In the genomic region with DNA sequence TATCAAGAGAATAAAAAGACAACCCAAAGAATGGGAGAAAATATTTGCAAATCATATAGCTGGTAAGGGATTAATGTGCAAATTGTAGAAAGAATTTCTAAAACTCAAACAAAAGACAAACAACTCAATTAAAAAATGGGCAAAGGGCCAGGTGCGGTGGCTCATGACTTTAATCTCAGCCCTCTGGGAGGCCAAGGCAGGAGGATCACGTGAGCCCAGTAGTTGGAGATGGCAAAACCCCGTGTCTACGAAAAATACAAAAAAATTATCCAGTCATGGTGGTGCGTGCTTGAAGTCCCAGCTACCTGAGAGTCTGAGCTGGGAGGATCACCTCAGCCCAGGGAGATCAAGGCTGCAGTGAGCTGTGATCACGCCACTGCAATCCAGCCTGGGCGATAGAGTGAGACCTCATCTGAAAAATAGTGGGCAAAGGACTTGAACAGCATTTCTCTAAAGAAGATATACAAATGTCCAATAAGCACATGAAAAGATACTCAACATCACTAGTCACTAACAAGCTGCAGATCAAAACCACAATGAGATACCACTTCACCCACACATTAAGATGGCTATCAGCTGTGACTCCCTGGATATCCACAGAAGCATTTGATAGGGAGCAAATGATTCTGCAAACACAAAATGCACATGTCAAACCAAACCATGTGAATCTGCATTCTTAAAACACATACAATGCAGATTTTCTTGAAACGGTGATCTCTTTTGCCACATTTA, we compare ENCODE assay signal across 1 cellular context.
TF ChIP-seq lines count a peak whose summit lies in the region.

No MANE protein-coding gene starts in this region.

TF ChIP-seq in K562, 482 proteins besides CTCF, POLR2A, EP300 and RAD21 (continued from another document and continues in another):
- no peak for TF ChIP-seq CBX3 (IDR thresholded peaks at IDR 0.05; ENCODE audit: borderline replicate concordance in 1 of 2, low read length in 2 of 2)
- TF ChIP-seq SP2 (IDR thresholded peaks at IDR 0.05; ENCODE audit: extremely low read depth, low read depth, low read length, poor library complexity, severe bottlenecking), result no peak
- no peak for TF ChIP-seq POLR2B (IDR thresholded peaks at IDR 0.05; ENCODE audit: low read depth, partially characterized antibody)
- no peak for TF ChIP-seq ZFP30 (CRISPR knock-in tag; IDR thresholded peaks at IDR 0.05; ENCODE audit: borderline replicate concordance)
- no peak for TF ChIP-seq STAT5A (IDR thresholded peaks at IDR 0.05; ENCODE audit: borderline replicate concordance, low read length)
- TF ChIP-seq ARNT (IDR thresholded peaks at IDR 0.05), result no peak
- no peak for TF ChIP-seq IRF9 (tag; IDR thresholded peaks at IDR 0.05)
- no peak for TF ChIP-seq E2F1 (CRISPR knock-in tag; IDR thresholded peaks at IDR 0.05)
- no peak for TF ChIP-seq E2F4 (CRISPR knock-in tag; IDR thresholded peaks at IDR 0.05; ENCODE audit: low read depth)
- peak; percentile 14; the same call in 1 of the 2 replicates for TF ChIP-seq C11orf30 (IDR thresholded peaks at IDR 0.05; ENCODE audit: low read depth)
- TF ChIP-seq, protein P1, sequence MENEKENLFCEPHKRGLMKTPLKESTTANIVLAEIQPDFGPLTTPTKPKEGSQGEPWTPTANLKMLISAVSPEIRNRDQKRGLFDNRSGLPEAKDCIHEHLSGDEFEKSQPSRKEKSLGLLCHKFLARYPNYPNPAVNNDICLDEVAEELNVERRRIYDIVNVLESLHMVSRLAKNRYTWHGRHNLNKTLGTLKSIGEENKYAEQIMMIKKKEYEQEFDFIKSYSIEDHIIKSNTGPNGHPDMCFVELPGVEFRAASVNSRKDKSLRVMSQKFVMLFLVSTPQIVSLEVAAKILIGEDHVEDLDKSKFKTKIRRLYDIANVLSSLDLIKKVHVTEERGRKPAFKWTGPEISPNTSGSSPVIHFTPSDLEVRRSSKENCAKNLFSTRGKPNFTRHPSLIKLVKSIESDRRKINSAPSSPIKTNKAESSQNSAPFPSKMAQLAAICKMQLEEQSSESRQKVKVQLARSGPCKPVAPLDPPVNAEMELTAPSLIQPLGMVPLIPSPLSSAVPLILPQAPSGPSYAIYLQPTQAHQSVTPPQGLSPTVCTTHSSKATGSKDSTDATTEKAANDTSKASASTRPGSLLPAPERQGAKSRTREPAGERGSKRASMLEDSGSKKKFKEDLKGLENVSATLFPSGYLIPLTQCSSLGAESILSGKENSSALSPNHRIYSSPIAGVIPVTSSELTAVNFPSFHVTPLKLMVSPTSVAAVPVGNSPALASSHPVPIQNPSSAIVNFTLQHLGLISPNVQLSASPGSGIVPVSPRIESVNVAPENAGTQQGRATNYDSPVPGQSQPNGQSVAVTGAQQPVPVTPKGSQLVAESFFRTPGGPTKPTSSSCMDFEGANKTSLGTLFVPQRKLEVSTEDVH (IDR thresholded peaks at IDR 0.05; ENCODE audit: low read depth, partially characterized antibody), result no peak
- TF ChIP-seq JUND (IDR thresholded peaks at IDR 0.05; ENCODE audit: borderline replicate concordance, low read depth, low read length), result no peak
- TF ChIP-seq JUND (tag; IDR thresholded peaks at IDR 0.05; ENCODE audit: borderline replicate concordance, low read depth, low read length), result no peak
- TF ChIP-seq FIP1L1 (IDR thresholded peaks at IDR 0.05; ENCODE audit: low read depth, low read length, poor library complexity, severe bottlenecking), result no peak
- TF ChIP-seq CEBPB (tag; IDR thresholded peaks at IDR 0.05), result no peak
- no peak for TF ChIP-seq ZKSCAN3 (CRISPR knock-in tag; IDR thresholded peaks at IDR 0.05)
- no peak for TF ChIP-seq CHAMP1 (IDR thresholded peaks at IDR 0.05)
- no peak for TF ChIP-seq PHTF2 (CRISPR knock-in tag; IDR thresholded peaks at IDR 0.05)
- TF ChIP-seq, protein P2, sequence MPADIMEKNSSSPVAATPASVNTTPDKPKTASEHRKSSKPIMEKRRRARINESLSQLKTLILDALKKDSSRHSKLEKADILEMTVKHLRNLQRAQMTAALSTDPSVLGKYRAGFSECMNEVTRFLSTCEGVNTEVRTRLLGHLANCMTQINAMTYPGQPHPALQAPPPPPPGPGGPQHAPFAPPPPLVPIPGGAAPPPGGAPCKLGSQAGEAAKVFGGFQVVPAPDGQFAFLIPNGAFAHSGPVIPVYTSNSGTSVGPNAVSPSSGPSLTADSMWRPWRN (IDR thresholded peaks at IDR 0.05; ENCODE audit: low read depth), result no peak
- TF ChIP-seq ZFP36 (IDR thresholded peaks at IDR 0.05; ENCODE audit: low read depth, low read length, partially characterized antibody), result no peak
- TF ChIP-seq, protein P3, sequence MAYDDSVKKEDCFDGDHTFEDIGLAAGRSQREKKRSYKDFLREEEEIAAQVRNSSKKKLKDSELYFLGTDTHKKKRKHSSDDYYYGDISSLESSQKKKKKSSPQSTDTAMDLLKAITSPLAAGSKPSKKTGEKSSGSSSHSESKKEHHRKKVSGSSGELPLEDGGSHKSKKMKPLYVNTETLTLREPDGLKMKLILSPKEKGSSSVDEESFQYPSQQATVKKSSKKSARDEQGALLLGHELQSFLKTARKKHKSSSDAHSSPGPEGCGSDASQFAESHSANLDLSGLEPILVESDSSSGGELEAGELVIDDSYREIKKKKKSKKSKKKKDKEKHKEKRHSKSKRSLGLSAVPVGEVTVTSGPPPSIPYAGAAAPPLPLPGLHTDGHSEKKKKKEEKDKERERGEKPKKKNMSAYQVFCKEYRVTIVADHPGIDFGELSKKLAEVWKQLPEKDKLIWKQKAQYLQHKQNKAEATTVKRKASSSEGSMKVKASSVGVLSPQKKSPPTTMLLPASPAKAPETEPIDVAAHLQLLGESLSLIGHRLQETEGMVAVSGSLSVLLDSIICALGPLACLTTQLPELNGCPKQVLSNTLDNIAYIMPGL (CRISPR knock-in tag; IDR thresholded peaks at IDR 0.05), result no peak
- no peak for TF ChIP-seq MCM7 (IDR thresholded peaks at IDR 0.05)
- no peak for TF ChIP-seq CBFB (CRISPR knock-in tag; IDR thresholded peaks at IDR 0.05)
- peak; percentile 89 for TF ChIP-seq NFIC (IDR thresholded peaks at IDR 0.05)
- no peak for TF ChIP-seq RB1 (IDR thresholded peaks at IDR 0.05; ENCODE audit: low read depth)
- TF ChIP-seq, protein P4, sequence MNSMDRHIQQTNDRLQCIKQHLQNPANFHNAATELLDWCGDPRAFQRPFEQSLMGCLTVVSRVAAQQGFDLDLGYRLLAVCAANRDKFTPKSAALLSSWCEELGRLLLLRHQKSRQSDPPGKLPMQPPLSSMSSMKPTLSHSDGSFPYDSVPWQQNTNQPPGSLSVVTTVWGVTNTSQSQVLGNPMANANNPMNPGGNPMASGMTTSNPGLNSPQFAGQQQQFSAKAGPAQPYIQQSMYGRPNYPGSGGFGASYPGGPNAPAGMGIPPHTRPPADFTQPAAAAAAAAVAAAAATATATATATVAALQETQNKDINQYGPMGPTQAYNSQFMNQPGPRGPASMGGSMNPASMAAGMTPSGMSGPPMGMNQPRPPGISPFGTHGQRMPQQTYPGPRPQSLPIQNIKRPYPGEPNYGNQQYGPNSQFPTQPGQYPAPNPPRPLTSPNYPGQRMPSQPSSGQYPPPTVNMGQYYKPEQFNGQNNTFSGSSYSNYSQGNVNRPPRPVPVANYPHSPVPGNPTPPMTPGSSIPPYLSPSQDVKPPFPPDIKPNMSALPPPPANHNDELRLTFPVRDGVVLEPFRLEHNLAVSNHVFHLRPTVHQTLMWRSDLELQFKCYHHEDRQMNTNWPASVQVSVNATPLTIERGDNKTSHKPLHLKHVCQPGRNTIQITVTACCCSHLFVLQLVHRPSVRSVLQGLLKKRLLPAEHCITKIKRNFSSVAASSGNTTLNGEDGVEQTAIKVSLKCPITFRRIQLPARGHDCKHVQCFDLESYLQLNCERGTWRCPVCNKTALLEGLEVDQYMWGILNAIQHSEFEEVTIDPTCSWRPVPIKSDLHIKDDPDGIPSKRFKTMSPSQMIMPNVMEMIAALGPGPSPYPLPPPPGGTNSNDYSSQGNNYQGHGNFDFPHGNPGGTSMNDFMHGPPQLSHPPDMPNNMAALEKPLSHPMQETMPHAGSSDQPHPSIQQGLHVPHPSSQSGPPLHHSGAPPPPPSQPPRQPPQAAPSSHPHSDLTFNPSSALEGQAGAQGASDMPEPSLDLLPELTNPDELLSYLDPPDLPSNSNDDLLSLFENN (IDR thresholded peaks at IDR 0.05; ENCODE audit: low read depth in 2 of 2, low read length in 2 of 2), result no peak
- TF ChIP-seq NBN (IDR thresholded peaks at IDR 0.05; ENCODE audit: low read depth), result no peak
- TF ChIP-seq, protein P5, sequence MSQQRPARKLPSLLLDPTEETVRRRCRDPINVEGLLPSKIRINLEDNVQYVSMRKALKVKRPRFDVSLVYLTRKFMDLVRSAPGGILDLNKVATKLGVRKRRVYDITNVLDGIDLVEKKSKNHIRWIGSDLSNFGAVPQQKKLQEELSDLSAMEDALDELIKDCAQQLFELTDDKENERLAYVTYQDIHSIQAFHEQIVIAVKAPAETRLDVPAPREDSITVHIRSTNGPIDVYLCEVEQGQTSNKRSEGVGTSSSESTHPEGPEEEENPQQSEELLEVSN (IDR thresholded peaks at IDR 0.05; ENCODE audit: borderline replicate concordance in 1 of 2, extremely low read depth in 1 of 2, insufficient read depth in 1 of 2, insufficient read length in 1 of 2, low read depth in 1 of 2, low read length in 1 of 2, poor library complexity in 1 of 2, severe bottlenecking in 1 of 2), result no peak
- TF ChIP-seq ZNF311 (CRISPR knock-in tag; IDR thresholded peaks at IDR 0.05), result no peak
- no peak for TF ChIP-seq SMAD2 (IDR thresholded peaks at IDR 0.05; ENCODE audit: low read depth, low read length)
- no peak for TF ChIP-seq IFI16 (CRISPR knock-in tag; IDR thresholded peaks at IDR 0.05)
- TF ChIP-seq DLX4 (CRISPR knock-in tag; IDR thresholded peaks at IDR 0.05), result no peak
- TF ChIP-seq ZNF717 (CRISPR knock-in tag; IDR thresholded peaks at IDR 0.05), result no peak
- 0 out of 2 replicates have a peak, but pooled peaks have one; percentile 34 for TF ChIP-seq ZNF589 (CRISPR knock-in tag; IDR thresholded peaks at IDR 0.05; ENCODE audit: low read depth)
- TF ChIP-seq, protein P6, sequence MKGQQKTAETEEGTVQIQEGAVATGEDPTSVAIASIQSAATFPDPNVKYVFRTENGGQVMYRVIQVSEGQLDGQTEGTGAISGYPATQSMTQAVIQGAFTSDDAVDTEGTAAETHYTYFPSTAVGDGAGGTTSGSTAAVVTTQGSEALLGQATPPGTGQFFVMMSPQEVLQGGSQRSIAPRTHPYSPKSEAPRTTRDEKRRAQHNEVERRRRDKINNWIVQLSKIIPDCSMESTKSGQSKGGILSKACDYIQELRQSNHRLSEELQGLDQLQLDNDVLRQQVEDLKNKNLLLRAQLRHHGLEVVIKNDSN (CRISPR knock-in tag; IDR thresholded peaks at IDR 0.05), result peak; percentile 59
- TF ChIP-seq ZFX (CRISPR knock-in tag; IDR thresholded peaks at IDR 0.05), result no peak
- TF ChIP-seq ZNF277 (CRISPR knock-in tag; IDR thresholded peaks at IDR 0.05; ENCODE audit: borderline replicate concordance), result no peak
- TF ChIP-seq ERF (CRISPR knock-in tag; IDR thresholded peaks at IDR 0.05), result no peak
- no peak for TF ChIP-seq ZNF408 (CRISPR knock-in tag; IDR thresholded peaks at IDR 0.05; ENCODE audit: low read depth)
- no peak for TF ChIP-seq MCM3 (IDR thresholded peaks at IDR 0.05)
- TF ChIP-seq CBX5 (IDR thresholded peaks at IDR 0.05; ENCODE audit: borderline replicate concordance, low read depth), result no peak
